In the genomic region with DNA sequence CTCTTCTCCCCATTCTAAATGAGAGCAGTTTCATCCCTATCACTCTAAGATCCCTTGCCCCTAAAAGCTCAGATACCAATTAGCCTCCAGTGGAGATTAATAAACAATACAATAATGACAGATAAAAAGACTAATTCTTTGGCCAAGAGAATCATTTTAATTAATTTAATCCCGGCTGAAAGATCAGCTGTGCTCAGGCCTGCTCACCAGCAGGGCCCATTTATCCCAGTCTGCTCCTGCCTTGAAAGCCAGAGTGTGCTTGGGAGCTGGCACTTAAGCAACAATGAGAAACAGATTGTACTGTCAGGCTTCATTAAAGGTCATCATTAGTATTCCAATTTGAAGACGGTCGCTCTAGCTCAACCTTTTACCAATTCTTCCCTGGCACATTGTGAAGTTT, we compare ENCODE assay signal across 22 cellular contexts.
"Had no signal": no experiment of that assay in that cellular context is flagged by ENCODE, and none has a peak within 500 bp of the region (broad histone marks: within the 10 kb centered on the region; RNA-seq: fewer than 3 reads in every experiment).

No MANE protein-coding gene starts in this region.

- H3K4me1 Mint-ChIP-seq: activated naive CD8-positive, alpha-beta T cell treated with anti-CD3 and anti-CD28 coated beads for 36 hours; memory B cell had no signal

- FAIRE-seq: astrocyte, frontal cortex had no signal

- H3K4me3 Mint-ChIP-seq: activated CD4-positive, alpha-beta memory T cell treated with anti-CD3 and anti-CD28 coated beads for 36 hours; activated naive CD8-positive, alpha-beta T cell treated with anti-CD3 and anti-CD28 coated beads for 36 hours; effector memory CD8-positive, alpha-beta T cell; memory B cell; natural killer cell treated with Interleukin-12 subunit alpha and Interleukin-12 subunit beta and Interleukin-15 and Interleukin-18, amount 100 ng/mL, for 72 hours had no signal

- H3K36me3 Mint-ChIP-seq: activated CD4-positive, alpha-beta memory T cell treated with anti-CD3 and anti-CD28 coated beads for 36 hours; activated naive CD8-positive, alpha-beta T cell treated with anti-CD3 and anti-CD28 coated beads for 36 hours; memory B cell; natural killer cell treated with Interleukin-12 subunit alpha and Interleukin-12 subunit beta and Interleukin-15 and Interleukin-18, amount 100 ng/mL, for 72 hours had no signal

- H3K9me3 Mint-ChIP-seq: activated CD4-positive, alpha-beta memory T cell treated with anti-CD3 and anti-CD28 coated beads for 36 hours; activated naive CD8-positive, alpha-beta T cell treated with anti-CD3 and anti-CD28 coated beads for 36 hours; effector memory CD8-positive, alpha-beta T cell; memory B cell; natural killer cell treated with Interleukin-12 subunit alpha and Interleukin-12 subunit beta and Interleukin-15 and Interleukin-18, amount 100 ng/mL, for 72 hours had no signal

- DNase-seq: activated CD4-positive, alpha-beta memory T cell treated with anti-CD3 and anti-CD28 coated beads for 36 hours; activated CD4-positive, alpha-beta T cell treated with anti-CD3 and anti-CD28 coated beads for 4 hours; activated CD4-positive, CD25-positive, alpha-beta regulatory T cell; activated naive CD4-positive, alpha-beta T cell treated with Interleukin-2 at 50 U/mL for 16 hours; activated naive CD8-positive, alpha-beta T cell treated with anti-CD3 and anti-CD28 coated beads for 36 hours; activated T-cell treated with anti-CD3 and anti-CD28 coated beads, Interleukin-2, amount 50 U/mL, for 48 hours; central memory CD4-positive, alpha-beta T cell; colonic mucosa; dorsolateral prefrontal cortex; effector memory CD8-positive, alpha-beta T cell; heart left ventricle; islet precursor cell; left cardiac atrium; ovary; spleen; stimulated activated CD4-positive, alpha-beta T cell treated with anti-CD3 and anti-CD28 coated beads, Interleukin-4, amount 100 ng/mL, for 1 hour; stimulated activated naive CD8-positive, alpha-beta T cell treated with anti-CD3 and anti-CD28 coated beads, Interleukin-15, Interleukin-2, amounts not matched to agents 100 U/mL and 50 U/mL, for 24 hours; upper lobe of right lung had no signal

- H3K27ac Mint-ChIP-seq: activated CD4-positive, alpha-beta memory T cell treated with anti-CD3 and anti-CD28 coated beads for 36 hours; activated naive CD8-positive, alpha-beta T cell treated with anti-CD3 and anti-CD28 coated beads for 36 hours; effector memory CD8-positive, alpha-beta T cell; memory B cell; natural killer cell treated with Interleukin-12 subunit alpha and Interleukin-12 subunit beta and Interleukin-15 and Interleukin-18, amount 100 ng/mL, for 72 hours had no signal
